In genomic region chr3:44235604-44236484, GRCh38 we compare ENCODE assay signal across 8 cellular contexts. TPM values are rescaled to one million over a fixed set of nuclear protein-coding genes. Genes with fewer than 3 reads are reported as not detected.
DNase-seq lines count a peak whose midpoint lies in the region; ATAC-seq, FAIRE-seq and TF ChIP-seq lines count a peak whose summit lies in the region.

No MANE protein-coding gene starts in this region.

- DNase-seq in CD1c-positive myeloid dendritic cell (ENCODE audit: extremely low spot score) (peak; percentile 84), GM20000 (ENCODE audit: low spot score) (peak; percentile 70), NCI-H187 treated with DMSO at 0.1 percent for 48 hours (lab: John Stamatoyannopoulos, UW) (peak; percentile 32), T1000 (lab: John Stamatoyannopoulos, UW) (peak; percentile 38), T47D (ENCODE audit: low read depth in 1 of 2, low spot score in 1 of 2) (peak; percentile 77 to 85), iPS-NIHi11 (ENCODE audit: low spot score) (peak; percentile 84), small intestine (peak; percentile 88)

- peaks cover 0 to 2% of the 10 kb centered on the region in 2 donors for H3K4me1 ChIP-seq in small intestine (ENCODE audit: control insufficient read depth in 2 of 2, insufficient read depth in 1 of 2, low read depth in 1 of 2, low read length in 1 of 2)

- 25 to 37% (median 30%) methylated on average over 16 of the region's 16 CpGs for WGBS in small intestine, 3 donors

- no peaks in the 10 kb centered on the region for H3K9me3 ChIP-seq in small intestine (ENCODE audit: control insufficient read depth, low read depth)

- peak; percentile 62 for TF ChIP-seq CTCF in GM20000 (IDR thresholded peaks at IDR 0.05; ENCODE audit: extremely low read depth, missing control alignments)

- peak; percentile 94 for FAIRE-seq in small intestine (lab: Jason Lieb, UNC)

- peak overlapping the region; percentile 36 to 68 for H3K27ac ChIP-seq in small intestine (ENCODE audit: low read depth in 1 of 2, low read length in 1 of 2)

- no peak for ATAC-seq in HG03432 (IDR thresholded peaks at IDR 0.05; ENCODE audit: unreplicated experiment)

- no peaks in the 10 kb centered on the region for H3K27me3 ChIP-seq in small intestine (ENCODE audit: control insufficient read depth in 2 of 2, insufficient read depth in 2 of 2, low read length in 2 of 2)

- in situ Hi-C loops in T47D (cut with HindIII; ENCODE audit: low pct_unique_long_range_greater_than_20kb, low sequenced_read_pairs) = no loop called here

- no peaks in the 10 kb centered on the region for H3K36me3 ChIP-seq in small intestine (ENCODE audit: control insufficient read depth in 2 of 2, insufficient read depth in 2 of 2, low read length in 2 of 2)

- no peak overlapping the region for H3K4me3 ChIP-seq in small intestine (ENCODE audit: low read depth in 1 of 2, low read length in 2 of 2)

RNA-seq across cellular contexts. Expression of gene TOPAZ1, which starts 5.8 kb away (rescaled TPM):
- not detected for polyA plus RNA-seq in small intestine

Comparison
In these comparisons a context has a peak if more than half of its experiments do, and no peak if none do; other contexts are left out.
1. DNase-seq: peak in every context shown above with its lines; median percentile 88 in small intestine; 84 in CD1c-positive myeloid dendritic cell; 84 in iPS-NIHi11; 81 in T47D; 70 in GM20000; 38 in T1000; 32 in NCI-H187 treated with DMSO at 0.1 percent for 48 hours.